ENCODE assay signal across 12 cellular contexts in genomic region chr3:42369304-42369703, GRCh38. TPM values are rescaled to one million over a fixed set of nuclear protein-coding genes. Genes with fewer than 3 reads are reported as not detected.
DNase-seq lines count a peak whose midpoint lies in the region; ATAC-seq and TF ChIP-seq lines count a peak whose summit lies in the region.
"Had no signal": no experiment of that assay in that cellular context is flagged by ENCODE, and none has a peak within 500 bp of the region (broad histone marks: within the 10 kb centered on the region; RNA-seq: fewer than 3 reads in every experiment).

No MANE protein-coding gene starts in this region.

- ATAC-seq in GM21360 (IDR thresholded peaks at IDR 0.05; ENCODE audit: unreplicated experiment): peak; percentile 54
- no peak for ATAC-seq in SK-N-SH treated with all-trans-retinoic acid at 6 μM for 48 hours

- no peaks in the 10 kb centered on the region for H3K36me3 Mint-ChIP-seq in nephron (ENCODE audit: low read depth)
- no peaks in the 10 kb centered on the region for H3K36me3 Mint-ChIP-seq in activated CD4-positive, alpha-beta T cell treated with anti-CD3 and anti-CD28 coated beads, Interleukin-2, amount 10 ng/mL, durations not matched to agents 24 days and 14 days (ENCODE audit: low read depth)

- intact Hi-C loops in activated CD4-positive, alpha-beta T cell treated with anti-CD3 and anti-CD28 coated beads, Interleukin-2, amount 10 ng/mL, durations not matched to agents 24 days and 14 days (cut with micrococcal nuclease): no loop called here

- TF ChIP-seq CTCF in nephron (IDR thresholded peaks at IDR 0.05; ENCODE audit: unreplicated experiment in 3 of 3): no peak

- peaks cover 25% of the 10 kb centered on the region for H3K4me1 Mint-ChIP-seq in nephron
- H3K4me1 Mint-ChIP-seq in activated CD4-positive, alpha-beta T cell treated with anti-CD3 and anti-CD28 coated beads, Interleukin-2, amount 10 ng/mL, durations not matched to agents 24 days and 14 days: no peaks in the 10 kb centered on the region

- peaks cover 25% of the 10 kb centered on the region for H3K27me3 Mint-ChIP-seq in nephron (ENCODE audit: low read depth)
- H3K27me3 Mint-ChIP-seq in activated CD4-positive, alpha-beta T cell treated with anti-CD3 and anti-CD28 coated beads, Interleukin-2, amount 10 ng/mL, durations not matched to agents 24 days and 14 days: peaks cover 3% of the 10 kb centered on the region

- DNase-seq in NCI-H1105 treated with DMSO at 0.1 percent for 48 hours (lab: John Stamatoyannopoulos, UW) (peak; percentile 3), amniotic stem cell (lab: John Stamatoyannopoulos, UW) (no peak), ureter (ENCODE audit: low spot score) (no peak)
- DNase-seq in activated CD4-positive, alpha-beta T cell treated with anti-CD3 and anti-CD28 coated beads, Interleukin-2, amount 10 ng/mL, durations not matched to agents 24 days and 14 days: no peak
- DNase-seq: DND-41, NCI-H1694 had no signal

- H3K4me3 Mint-ChIP-seq in nephron: no peak overlapping the region
- no peak overlapping the region for H3K4me3 Mint-ChIP-seq in activated CD4-positive, alpha-beta T cell treated with anti-CD3 and anti-CD28 coated beads, Interleukin-2, amount 10 ng/mL, durations not matched to agents 24 days and 14 days

- peak overlapping the region; percentile 90 for H3K27ac ChIP-seq in cingulate gyrus (ENCODE audit: low read depth, low read length)
- H3K27ac ChIP-seq: epithelial cell of prostate had no signal

- H3K9me3 Mint-ChIP-seq in nephron: peaks cover 2% of the 10 kb centered on the region
- peaks cover 3% of the 10 kb centered on the region for H3K9me3 Mint-ChIP-seq in activated CD4-positive, alpha-beta T cell treated with anti-CD3 and anti-CD28 coated beads, Interleukin-2, amount 10 ng/mL, durations not matched to agents 24 days and 14 days

- H3K27ac Mint-ChIP-seq in nephron: peak overlapping the region in 2 of 3 experiments; percentile 6 to 61
- no peak overlapping the region for H3K27ac Mint-ChIP-seq in activated CD4-positive, alpha-beta T cell treated with anti-CD3 and anti-CD28 coated beads, Interleukin-2, amount 10 ng/mL, durations not matched to agents 24 days and 14 days

TF ChIP-seq in SK-N-SH treated with all-trans-retinoic acid at 6 μM for 48 hours, 23 proteins besides CTCF, POLR2A, EP300 and RAD21:
- TF ChIP-seq ZNF8 (CRISPR knock-in tag; IDR thresholded peaks at IDR 0.05) (no peak), ESRRG (CRISPR knock-in tag; IDR thresholded peaks at IDR 0.05) (no peak), ZNF70 (CRISPR knock-in tag; IDR thresholded peaks at IDR 0.05) (no peak), ARNTL (CRISPR knock-in tag; IDR thresholded peaks at IDR 0.05; ENCODE audit: borderline replicate concordance, low read depth) (no peak), RARB (CRISPR knock-in tag; IDR thresholded peaks at IDR 0.05) (no peak), GLIS3 (CRISPR knock-in tag; IDR thresholded peaks at IDR 0.05) (no peak), BACH2 (CRISPR knock-in tag; IDR thresholded peaks at IDR 0.05; ENCODE audit: borderline replicate concordance) (no peak), PPARA (CRISPR knock-in tag; IDR thresholded peaks at IDR 0.05; ENCODE audit: borderline replicate concordance) (no peak), ZC3H10 (CRISPR knock-in tag; IDR thresholded peaks at IDR 0.05) (no peak), ZFP30 (CRISPR knock-in tag; IDR thresholded peaks at IDR 0.05) (no peak), TCF4 (CRISPR knock-in tag; IDR thresholded peaks at IDR 0.05; ENCODE audit: borderline replicate concordance) (no peak), TSHZ2 (CRISPR knock-in tag; IDR thresholded peaks at IDR 0.05) (no peak), CSDC2 (CRISPR knock-in tag; IDR thresholded peaks at IDR 0.05) (no peak), OSR1 (CRISPR knock-in tag; IDR thresholded peaks at IDR 0.05) (no peak), ZNF565 (CRISPR knock-in tag; conservative IDR thresholded peaks at IDR 0.05; ENCODE audit: low read depth) (no peak), SNAI2 (CRISPR knock-in tag; IDR thresholded peaks at IDR 0.05) (no peak), CSRNP3 (CRISPR knock-in tag; IDR thresholded peaks at IDR 0.05) (no peak)
- TF ChIP-seq, protein P1, sequence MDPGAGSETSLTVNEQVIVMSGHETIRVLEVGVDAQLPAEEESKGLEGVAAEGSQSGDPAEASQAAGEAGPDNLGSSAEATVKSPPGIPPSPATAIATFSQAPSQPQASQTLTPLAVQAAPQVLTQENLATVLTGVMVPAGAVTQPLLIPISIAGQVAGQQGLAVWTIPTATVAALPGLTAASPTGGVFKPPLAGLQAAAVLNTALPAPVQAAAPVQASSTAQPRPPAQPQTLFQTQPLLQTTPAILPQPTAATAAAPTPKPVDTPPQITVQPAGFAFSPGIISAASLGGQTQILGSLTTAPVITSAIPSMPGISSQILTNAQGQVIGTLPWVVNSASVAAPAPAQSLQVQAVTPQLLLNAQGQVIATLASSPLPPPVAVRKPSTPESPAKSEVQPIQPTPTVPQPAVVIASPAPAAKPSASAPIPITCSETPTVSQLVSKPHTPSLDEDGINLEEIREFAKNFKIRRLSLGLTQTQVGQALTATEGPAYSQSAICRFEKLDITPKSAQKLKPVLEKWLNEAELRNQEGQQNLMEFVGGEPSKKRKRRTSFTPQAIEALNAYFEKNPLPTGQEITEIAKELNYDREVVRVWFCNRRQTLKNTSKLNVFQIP (CRISPR knock-in tag; IDR thresholded peaks at IDR 0.05; ENCODE audit: borderline replicate concordance, low read depth): no peak
- TF ChIP-seq, protein P2, sequence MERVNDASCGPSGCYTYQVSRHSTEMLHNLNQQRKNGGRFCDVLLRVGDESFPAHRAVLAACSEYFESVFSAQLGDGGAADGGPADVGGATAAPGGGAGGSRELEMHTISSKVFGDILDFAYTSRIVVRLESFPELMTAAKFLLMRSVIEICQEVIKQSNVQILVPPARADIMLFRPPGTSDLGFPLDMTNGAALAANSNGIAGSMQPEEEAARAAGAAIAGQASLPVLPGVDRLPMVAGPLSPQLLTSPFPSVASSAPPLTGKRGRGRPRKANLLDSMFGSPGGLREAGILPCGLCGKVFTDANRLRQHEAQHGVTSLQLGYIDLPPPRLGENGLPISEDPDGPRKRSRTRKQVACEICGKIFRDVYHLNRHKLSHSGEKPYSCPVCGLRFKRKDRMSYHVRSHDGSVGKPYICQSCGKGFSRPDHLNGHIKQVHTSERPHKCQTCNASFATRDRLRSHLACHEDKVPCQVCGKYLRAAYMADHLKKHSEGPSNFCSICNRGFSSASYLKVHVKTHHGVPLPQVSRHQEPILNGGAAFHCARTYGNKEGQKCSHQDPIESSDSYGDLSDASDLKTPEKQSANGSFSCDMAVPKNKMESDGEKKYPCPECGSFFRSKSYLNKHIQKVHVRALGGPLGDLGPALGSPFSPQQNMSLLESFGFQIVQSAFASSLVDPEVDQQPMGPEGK (CRISPR knock-in tag; IDR thresholded peaks at IDR 0.05; ENCODE audit: borderline replicate concordance): no peak
- TF ChIP-seq, protein P3, sequence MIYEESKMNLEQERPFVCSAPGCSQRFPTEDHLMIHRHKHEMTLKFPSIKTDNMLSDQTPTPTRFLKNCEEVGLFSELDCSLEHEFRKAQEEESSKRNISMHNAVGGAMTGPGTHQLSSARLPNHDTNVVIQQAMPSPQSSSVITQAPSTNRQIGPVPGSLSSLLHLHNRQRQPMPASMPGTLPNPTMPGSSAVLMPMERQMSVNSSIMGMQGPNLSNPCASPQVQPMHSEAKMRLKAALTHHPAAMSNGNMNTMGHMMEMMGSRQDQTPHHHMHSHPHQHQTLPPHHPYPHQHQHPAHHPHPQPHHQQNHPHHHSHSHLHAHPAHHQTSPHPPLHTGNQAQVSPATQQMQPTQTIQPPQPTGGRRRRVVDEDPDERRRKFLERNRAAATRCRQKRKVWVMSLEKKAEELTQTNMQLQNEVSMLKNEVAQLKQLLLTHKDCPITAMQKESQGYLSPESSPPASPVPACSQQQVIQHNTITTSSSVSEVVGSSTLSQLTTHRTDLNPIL (CRISPR knock-in tag; IDR thresholded peaks at IDR 0.05; ENCODE audit: low read depth): no peak
TF ChIP-seq in SK-N-SH treated with all-trans-retinoic acid at 6 μM for 48 hours: peak in this region for 0.

RNA-seq across cellular contexts. Expression of gene LYZL4, which starts 41.1 kb away (rescaled TPM):
- total RNA-seq in activated CD4-positive, alpha-beta T cell treated with anti-CD3 and anti-CD28 coated beads, Interleukin-2, amount 10 ng/mL, durations not matched to agents 24 days and 14 days: not detected in 2 replicates
- not detected for total RNA-seq in ureter
- total RNA-seq: T-helper 2 cell treated with Interferon-gamma antibody and Interleukin-4, amounts not matched to agents 100 ng/mL and 5 ng/mL, for 36 hours had no signal
